15 cellular contexts compared by ENCODE assay signal in the genomic region with DNA sequence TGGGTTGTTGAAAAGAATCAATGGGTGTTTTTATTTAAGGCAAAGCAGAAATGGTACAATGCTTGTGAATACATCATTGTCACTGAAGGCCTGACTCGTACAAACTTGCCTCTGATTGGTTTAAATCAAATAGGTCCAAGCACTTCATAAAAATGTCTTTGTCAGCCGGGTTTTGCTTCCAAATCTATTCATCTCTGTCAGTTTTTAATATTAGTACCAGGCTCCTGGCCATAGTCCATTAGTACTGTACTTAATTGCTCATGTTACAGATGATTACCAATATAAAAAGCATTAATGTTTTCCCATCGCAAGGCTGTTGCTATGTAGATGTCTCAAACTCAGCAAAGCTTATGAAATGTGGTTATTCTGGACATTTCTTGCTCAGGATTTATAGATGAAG.
DNase-seq lines count a peak whose midpoint lies in the region; ATAC-seq lines count a peak whose summit lies in the region.
"Had no signal": no experiment of that assay in that cellular context is flagged by ENCODE, and none has a peak within 500 bp of the region (broad histone marks: within the 10 kb centered on the region; RNA-seq: fewer than 3 reads in every experiment).

No MANE protein-coding gene starts in this region.

- H3K27me3 Mint-ChIP-seq in activated naive CD4-positive, alpha-beta T cell treated with anti-CD3 and anti-CD28 coated beads, Interleukin-2, amount 10 ng/mL, durations not matched to agents 7 days and 5 days = no peaks in the 10 kb centered on the region
- H3K27me3 Mint-ChIP-seq in T-helper 17 cell = no peaks in the 10 kb centered on the region

- peaks cover 2% of the 10 kb centered on the region for H3K9me3 Mint-ChIP-seq in activated naive CD4-positive, alpha-beta T cell treated with anti-CD3 and anti-CD28 coated beads, Interleukin-2, amount 10 ng/mL, durations not matched to agents 7 days and 5 days

- H3K4me1 Mint-ChIP-seq in activated naive CD4-positive, alpha-beta T cell treated with anti-CD3 and anti-CD28 coated beads, Interleukin-2, amount 10 ng/mL, durations not matched to agents 7 days and 5 days = peaks cover 84% of the 10 kb centered on the region
- H3K4me1 Mint-ChIP-seq in T-helper 17 cell = peaks cover 24% of the 10 kb centered on the region

- H3K27me3 ChIP-seq in layer of hippocampus (ENCODE audit: control insufficient read depth, insufficient read depth, low read length) = no peaks in the 10 kb centered on the region
- H3K27me3 ChIP-seq: BLaER1 treated with 17β-estradiol and CSF1 and Interleukin-3, amounts not matched to agents 10 nM and 100 nM had no signal

- H3K36me3 Mint-ChIP-seq in activated naive CD4-positive, alpha-beta T cell treated with anti-CD3 and anti-CD28 coated beads, Interleukin-2, amount 10 ng/mL, durations not matched to agents 7 days and 5 days = peaks cover 87% of the 10 kb centered on the region
- H3K36me3 Mint-ChIP-seq in T-helper 17 cell (ENCODE audit: low read depth) = peaks cover 8% of the 10 kb centered on the region

- H3K27ac ChIP-seq in layer of hippocampus (ENCODE audit: low read depth, low read length) = peak overlapping the region; percentile 63
- H3K27ac ChIP-seq in temporal lobe (ENCODE audit: low read depth, low read length) = peak overlapping the region; percentile 67
- H3K27ac ChIP-seq: BLaER1 treated with 17β-estradiol and CSF1 and Interleukin-3, amounts not matched to agents 10 nM and 100 nM; KMS-11; lower lobe of right lung had no signal

- H3K9me3 ChIP-seq in T-helper 17 cell (ENCODE audit: control insufficient read depth, low read length, poor library complexity, severe bottlenecking) = no peaks in the 10 kb centered on the region
- H3K9me3 ChIP-seq: lower lobe of right lung had no signal

- no peak for ATAC-seq in T-helper 17 cell
- ATAC-seq in HG02642 (IDR thresholded peaks at IDR 0.05; ENCODE audit: poor library complexity, unreplicated experiment) = no peak
- ATAC-seq in GM18858 (IDR thresholded peaks at IDR 0.05; ENCODE audit: unreplicated experiment) = no peak
- ATAC-seq: lower lobe of right lung had no signal

- no peak overlapping the region for H3K4me3 Mint-ChIP-seq in activated naive CD4-positive, alpha-beta T cell treated with anti-CD3 and anti-CD28 coated beads, Interleukin-2, amount 10 ng/mL, durations not matched to agents 7 days and 5 days
- peak overlapping the region; percentile 75 for H3K4me3 Mint-ChIP-seq in T-helper 17 cell

- DNase-seq in activated naive CD4-positive, alpha-beta T cell treated with anti-CD3 and anti-CD28 coated beads, Interleukin-2, amount 10 ng/mL, durations not matched to agents 7 days and 5 days = no peak
- DNase-seq in activated naive CD4-positive, alpha-beta T cell treated with Interleukin-2 at 50 U/mL for 16 hours = no peak
- no peak for DNase-seq in T-helper 17 cell
- DNase-seq in SW480 (ENCODE audit: low spot score) = no peak
- DNase-seq: activated CD4-positive, alpha-beta T cell treated with anti-CD3 and anti-CD28 coated beads, Interleukin-2, amount 50 U/mL, for 48 hours; lower lobe of right lung; stimulated activated CD4-positive, alpha-beta T cell treated with anti-CD3 and anti-CD28 coated beads, Interleukin-2, amount 100 ng/mL, for 48 hours; stimulated activated naive CD4-positive, alpha-beta T cell treated with Interleukin-2 at 50 U/mL for 16 hours; SW 1271 had no signal

- H3K27ac Mint-ChIP-seq in activated naive CD4-positive, alpha-beta T cell treated with anti-CD3 and anti-CD28 coated beads, Interleukin-2, amount 10 ng/mL, durations not matched to agents 7 days and 5 days = peak overlapping the region; percentile 28
- peak overlapping the region; percentile 88 for H3K27ac Mint-ChIP-seq in T-helper 17 cell

- CTCF ChIA-PET in activated naive CD4-positive, alpha-beta T cell treated with anti-CD3 and anti-CD28 coated beads, Interleukin-2, amount 10 ng/mL, durations not matched to agents 7 days and 5 days (lab: Charles Lee) = interaction anchor here (0.9 to 1.6 kb wide), 2 partner anchors 34 to 171 kb away, joined by 3 to 6 read pairs; no protein-coding TSS in a partner anchor
